8 cellular contexts compared by ENCODE assay signal in genomic region chr18:46097378-46097852, GRCh38. TPM values are rescaled to one million over a fixed set of nuclear protein-coding genes. Genes with fewer than 3 reads are reported as not detected.
DNase-seq lines count a peak whose midpoint lies in the region; ATAC-seq, FAIRE-seq and TF ChIP-seq lines count a peak whose summit lies in the region.

No MANE protein-coding gene starts in this region.

- peak overlapping the region; percentile 98 for H3K4me3 Mint-ChIP-seq in activated naive CD4-positive, alpha-beta T cell treated with anti-CD3 and anti-CD28 coated beads for 36 hours
- peak overlapping the region; percentile 98 for H3K4me3 Mint-ChIP-seq in activated CD4-positive, alpha-beta memory T cell treated with anti-CD3 and anti-CD28 coated beads, Interleukin-2, amount 10 ng/mL, durations not matched to agents 7 days and 5 days

- H3K27me3 Mint-ChIP-seq in activated naive CD4-positive, alpha-beta T cell treated with anti-CD3 and anti-CD28 coated beads for 36 hours (ENCODE audit: low read depth), result no peaks in the 10 kb centered on the region
- H3K27me3 Mint-ChIP-seq in activated CD4-positive, alpha-beta memory T cell treated with anti-CD3 and anti-CD28 coated beads, Interleukin-2, amount 10 ng/mL, durations not matched to agents 7 days and 5 days, result no peaks in the 10 kb centered on the region

- no peak for TF ChIP-seq CTCF in cardiac muscle cell (IDR thresholded peaks at IDR 0.05; ENCODE audit: low read depth, low read length)
- TF ChIP-seq CTCF in retinal pigment epithelial cell (conservative IDR thresholded peaks at IDR 0.05; ENCODE audit: low read depth, low read length), result no peak

- no peaks in the 10 kb centered on the region for H3K9me3 ChIP-seq in cardiac muscle cell (ENCODE audit: low read depth)

- H3K4me1 ChIP-seq in cardiac muscle cell (ENCODE audit: low read depth), result peaks cover 22% of the 10 kb centered on the region

- H3K9me3 Mint-ChIP-seq in activated naive CD4-positive, alpha-beta T cell treated with anti-CD3 and anti-CD28 coated beads for 36 hours, result no peaks in the 10 kb centered on the region
- no peaks in the 10 kb centered on the region for H3K9me3 Mint-ChIP-seq in activated CD4-positive, alpha-beta memory T cell treated with anti-CD3 and anti-CD28 coated beads, Interleukin-2, amount 10 ng/mL, durations not matched to agents 7 days and 5 days

- no peaks in the 10 kb centered on the region for H3K27me3 ChIP-seq in cardiac muscle cell

- in situ Hi-C loops in G401 (cut with HindIII; ENCODE audit: low sequenced_read_pairs), result no loop called here

- peak; percentile 18 for DNase-seq in activated naive CD4-positive, alpha-beta T cell treated with anti-CD3 and anti-CD28 coated beads for 36 hours
- DNase-seq in activated naive CD4-positive, alpha-beta T cell (lab: John Stamatoyannopoulos, UW), result no peak
- no peak for DNase-seq in activated CD4-positive, alpha-beta memory T cell treated with anti-CD3 and anti-CD28 coated beads, Interleukin-2, amount 10 ng/mL, durations not matched to agents 7 days and 5 days
- peak in 1 of 2 donors; percentile 37 for DNase-seq in cardiac muscle cell (ENCODE audit: low read depth in 1 of 2, low spot score in 1 of 2)
- DNase-seq in retinal pigment epithelial cell (ENCODE audit: low read depth), result no peak
- DNase-seq in G401 (ENCODE audit: low spot score), result no peak
- no peak for DNase-seq in RCC 7860 (ENCODE audit: low spot score)

- FAIRE-seq in RCC 7860 (lab: Jason Lieb, UNC), result no peak

- H3K36me3 ChIP-seq in cardiac muscle cell, result peaks cover 6% of the 10 kb centered on the region

- POLR2A ChIA-PET in activated CD4-positive, alpha-beta memory T cell treated with anti-CD3 and anti-CD28 coated beads, Interleukin-2, amount 10 ng/mL, durations not matched to agents 7 days and 5 days (lab: Charles Lee), result interaction anchor here (0.7 to 2.2 kb wide), 11 partner anchors 8 to 410 kb away, joined by 3 to 8 read pairs (median 4); a partner anchor contains a TSS

- H3K36me3 Mint-ChIP-seq in activated naive CD4-positive, alpha-beta T cell treated with anti-CD3 and anti-CD28 coated beads for 36 hours (ENCODE audit: low read depth), result peaks cover 14% of the 10 kb centered on the region
- peaks cover 26% of the 10 kb centered on the region for H3K36me3 Mint-ChIP-seq in activated CD4-positive, alpha-beta memory T cell treated with anti-CD3 and anti-CD28 coated beads, Interleukin-2, amount 10 ng/mL, durations not matched to agents 7 days and 5 days (ENCODE audit: low read depth)

- intact Hi-C loops in activated naive CD4-positive, alpha-beta T cell treated with anti-CD3 and anti-CD28 coated beads for 36 hours (cut with micrococcal nuclease), result loop anchor here (5.0 kb wide), 1 partner anchor 820 kb away; the partner anchor contains the start of genes KATNAL2 and PIAS2

- H3K27ac Mint-ChIP-seq in activated naive CD4-positive, alpha-beta T cell treated with anti-CD3 and anti-CD28 coated beads for 36 hours, result peak overlapping the region; percentile 94
- H3K27ac Mint-ChIP-seq in activated CD4-positive, alpha-beta memory T cell treated with anti-CD3 and anti-CD28 coated beads, Interleukin-2, amount 10 ng/mL, durations not matched to agents 7 days and 5 days, result peak overlapping the region; percentile 97

- H3K27ac ChIP-seq in cardiac muscle cell, result peak overlapping the region; percentile 98

- H3K4me3 ChIP-seq in cardiac muscle cell (peak overlapping the region; percentile 88), retinal pigment epithelial cell (ENCODE audit: low read length) (peak overlapping the region; percentile 72)

- ATAC-seq in HG03139 (IDR thresholded peaks at IDR 0.05; ENCODE audit: unreplicated experiment), result peak; percentile 31

- peaks cover 37% of the 10 kb centered on the region for H3K4me1 Mint-ChIP-seq in activated naive CD4-positive, alpha-beta T cell treated with anti-CD3 and anti-CD28 coated beads for 36 hours (ENCODE audit: low read depth)
- peaks cover 27% of the 10 kb centered on the region for H3K4me1 Mint-ChIP-seq in activated CD4-positive, alpha-beta memory T cell treated with anti-CD3 and anti-CD28 coated beads, Interleukin-2, amount 10 ng/mL, durations not matched to agents 7 days and 5 days

- CTCF ChIA-PET in activated naive CD4-positive, alpha-beta T cell treated with anti-CD3 and anti-CD28 coated beads for 36 hours (lab: Charles Lee), result interaction anchor here (0.6 to 2.0 kb wide), 3 partner anchors 24 to 76 kb away, joined by 3 to 4 read pairs (median 3); a partner anchor contains a TSS
- CTCF ChIA-PET in activated CD4-positive, alpha-beta memory T cell treated with anti-CD3 and anti-CD28 coated beads, Interleukin-2, amount 10 ng/mL, durations not matched to agents 7 days and 5 days (lab: Charles Lee), result interaction anchor here (0.6 to 3.2 kb wide), 7 partner anchors 22 to 430 kb away, joined by 3 to 16 read pairs (median 6); a partner anchor contains a TSS

RNA-seq across cellular contexts. Expression of gene ATP5F1A, which starts 0.7 kb away (rescaled TPM):
- total RNA-seq in activated naive CD4-positive, alpha-beta T cell treated with anti-CD3 and anti-CD28 coated beads for 36 hours, result 100 to 1,000 TPM; 467 TPM
- total RNA-seq in activated CD4-positive, alpha-beta memory T cell treated with anti-CD3 and anti-CD28 coated beads, Interleukin-2, amount 10 ng/mL, durations not matched to agents 7 days and 5 days, result 100 to 1,000 TPM; 282 to 287 TPM
- total RNA-seq in cardiac muscle cell, result 1,340 and 1,633 TPM in 2 replicates
- polyA plus RNA-seq in cardiac muscle cell, result 1,388 and 1,610 TPM in 2 replicates
- total RNA-seq in G401 (2014; rRNA removed; shearing (Covaris generic)), result 912 and 973 TPM in 2 replicates

RNA-seq across cellular contexts. Expression of gene HAUS1, which starts 6.8 kb away (rescaled TPM):
- 10 to 100 TPM; 59.4 to 60.9 TPM for total RNA-seq in activated naive CD4-positive, alpha-beta T cell treated with anti-CD3 and anti-CD28 coated beads for 36 hours
- 10 to 100 TPM; 59.2 to 63.2 TPM for total RNA-seq in activated CD4-positive, alpha-beta memory T cell treated with anti-CD3 and anti-CD28 coated beads, Interleukin-2, amount 10 ng/mL, durations not matched to agents 7 days and 5 days
- 34.8 and 75.5 TPM in 2 replicates for total RNA-seq in cardiac muscle cell
- 74.2 and 75.8 TPM in 2 replicates for polyA plus RNA-seq in cardiac muscle cell
- total RNA-seq in G401 (2014; rRNA removed; shearing (Covaris generic)), result 237 and 250 TPM in 2 replicates

RNA-seq across cellular contexts. Expression of gene PSTPIP2, which starts 25.4 kb away (rescaled TPM):
- 10 to 100 TPM; 14.3 TPM for total RNA-seq in activated naive CD4-positive, alpha-beta T cell treated with anti-CD3 and anti-CD28 coated beads for 36 hours
- total RNA-seq in activated CD4-positive, alpha-beta memory T cell treated with anti-CD3 and anti-CD28 coated beads, Interleukin-2, amount 10 ng/mL, durations not matched to agents 7 days and 5 days, result 1 to 10 TPM; 7.9 to 8.3 TPM
- 4.6 and 4.9 TPM in 2 replicates for total RNA-seq in cardiac muscle cell
- 4.7 and 5.1 TPM in 2 replicates for polyA plus RNA-seq in cardiac muscle cell
- 18.9 and 19.0 TPM in 2 replicates for total RNA-seq in G401 (2014; rRNA removed; shearing (Covaris generic))
